In the genomic region with DNA sequence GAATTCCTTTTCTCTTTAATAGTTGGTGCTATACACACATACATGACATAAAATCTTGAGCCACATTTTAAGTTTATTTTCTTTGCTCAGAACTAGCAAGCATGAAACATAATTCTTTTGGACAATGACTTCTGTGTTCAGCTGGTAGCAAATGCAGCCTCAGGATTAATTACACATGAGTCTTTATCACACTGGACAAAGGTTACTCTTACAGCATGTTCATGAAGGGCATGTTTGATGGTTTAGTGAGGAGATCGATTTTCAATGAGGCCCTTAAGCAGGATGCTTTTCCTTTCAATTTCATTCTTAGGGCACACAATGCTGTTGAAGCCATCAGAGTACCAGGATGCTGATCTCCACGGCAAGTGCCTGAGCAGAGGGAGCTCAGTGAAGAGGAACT, we compare ENCODE assay signal across 11 cellular contexts.
"Had no signal": no experiment of that assay in that cellular context is flagged by ENCODE, and none has a peak within 500 bp of the region (broad histone marks: within the 10 kb centered on the region; RNA-seq: fewer than 3 reads in every experiment).

No MANE protein-coding gene starts in this region.

- H3K4me3 ChIP-seq: heart left ventricle, tibial artery had no signal

- H3K9me3 ChIP-seq: tibial artery had no signal

- H3K27me3 ChIP-seq: foreskin keratinocyte, heart left ventricle, tibial artery had no signal

- DNase-seq: activated CD4-positive, alpha-beta T cell treated with anti-CD3 and anti-CD28 coated beads for 4 hours; activated CD8-positive, alpha-beta T cell treated with anti-CD3 and anti-CD28 coated beads for 36 hours; activated naive CD4-positive, alpha-beta T cell treated with anti-CD3 and anti-CD28 coated beads, Interleukin-2, amount 10 ng/mL, durations not matched to agents 7 days and 5 days; effector CD4-positive, alpha-beta T cell; foreskin keratinocyte; heart left ventricle; tibial artery; WERI-Rb-1 had no signal

- FAIRE-seq: colon, endothelial cell of umbilical vein, keratinocyte had no signal

- H3K27ac ChIP-seq: foreskin keratinocyte, heart left ventricle, tibial artery, WERI-Rb-1 had no signal

- H3K36me3 ChIP-seq: heart left ventricle, tibial artery, WERI-Rb-1 had no signal

- ATAC-seq: activated CD8-positive, alpha-beta T cell treated with anti-CD3 and anti-CD28 coated beads for 36 hours; foreskin keratinocyte; heart left ventricle had no signal

- H3K4me1 ChIP-seq: foreskin keratinocyte, heart left ventricle, tibial artery had no signal
